8 cellular contexts compared by ENCODE assay signal in the genomic region with DNA sequence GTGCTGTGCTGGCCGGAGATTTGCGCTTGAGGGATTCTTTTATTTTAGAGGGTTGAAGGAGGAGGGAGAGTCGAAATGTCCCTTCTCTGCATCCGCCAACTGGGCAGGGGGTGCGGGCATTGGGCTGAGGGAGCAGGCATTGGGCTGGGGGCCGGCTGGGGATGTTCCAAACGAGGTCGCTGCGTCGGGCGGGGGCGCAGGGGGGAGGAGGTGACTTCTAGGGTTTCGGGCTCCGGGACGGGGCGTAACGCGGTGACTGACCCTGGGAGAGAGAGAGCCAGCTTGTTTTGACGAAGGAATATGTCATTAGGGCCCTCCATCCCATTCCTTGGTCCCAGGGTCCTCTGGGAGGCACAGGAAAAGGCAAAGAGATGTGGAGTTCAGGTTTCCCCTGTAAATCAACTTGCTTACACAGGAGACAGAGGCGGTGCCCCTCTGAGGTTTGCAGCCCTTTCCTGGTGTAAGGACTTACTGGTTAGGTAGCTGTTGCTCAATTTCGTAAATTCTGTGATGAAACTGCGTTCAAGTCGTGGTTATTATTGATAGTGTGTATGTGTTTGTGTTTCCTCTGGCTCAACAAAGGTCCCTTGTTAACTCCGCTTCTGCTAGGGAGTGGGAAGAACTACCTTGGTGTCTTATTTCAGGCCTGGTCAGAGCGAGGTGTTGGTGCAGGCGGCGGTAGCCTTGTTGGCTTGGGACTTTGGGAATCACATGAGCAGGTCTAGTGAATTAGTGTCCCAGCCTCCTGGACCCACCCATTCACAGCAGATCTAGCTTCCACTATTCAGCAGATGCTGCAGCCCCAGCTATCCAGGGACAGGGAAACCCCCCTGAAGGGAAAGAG. TPM values are rescaled to one million over a fixed set of nuclear protein-coding genes. Genes with fewer than 3 reads are reported as not detected.
A peak's percentile ranks its signal among the peaks of the same experiment; 100 is the strongest.
DNase-seq lines count a peak whose midpoint lies in the region; ATAC-seq and TF ChIP-seq lines count a peak whose summit lies in the region.

No MANE protein-coding gene starts in this region.

- no peaks in the 10 kb centered on the region for H3K9me3 ChIP-seq in effector memory CD4-positive, alpha-beta T cell (ENCODE audit: control insufficient read depth, low read length)
- H3K9me3 ChIP-seq in mononuclear cell (ENCODE audit: low read depth, low read length) = no peaks in the 10 kb centered on the region
- H3K9me3 ChIP-seq in uterus = no peaks in the 10 kb centered on the region

- peaks cover 16% of the 10 kb centered on the region for H3K4me1 ChIP-seq in effector memory CD4-positive, alpha-beta T cell (ENCODE audit: control insufficient read depth, insufficient read depth, low read length, poor library complexity, severe bottlenecking)
- H3K4me1 ChIP-seq in mononuclear cell (ENCODE audit: insufficient read depth, low read length) = peaks cover 29% of the 10 kb centered on the region
- H3K4me1 ChIP-seq in uterus = no peaks in the 10 kb centered on the region

- ATAC-seq in Right ventricle myocardium inferior (no peak), GM21619 (IDR thresholded peaks at IDR 0.05; ENCODE audit: unreplicated experiment) (no peak), GM21526 (IDR thresholded peaks at IDR 0.05; ENCODE audit: low FRiP score, unreplicated experiment) (no peak)

- H3K27me3 Mint-ChIP-seq in T-helper 1 cell treated with Interleukin-12 subunit alpha and Interleukin-12 subunit beta and Interleukin-4 antibody, amounts not matched to agents 30 μg/mL and 1 μg/mL, for 36 hours (ENCODE audit: low read depth) = peaks cover 62% of the 10 kb centered on the region

- no peak overlapping the region for H3K27ac Mint-ChIP-seq in T-helper 1 cell treated with Interleukin-12 subunit alpha and Interleukin-12 subunit beta and Interleukin-4 antibody, amounts not matched to agents 30 μg/mL and 1 μg/mL, for 36 hours

- peaks cover 15% of the 10 kb centered on the region for H3K4me1 Mint-ChIP-seq in T-helper 1 cell treated with Interleukin-12 subunit alpha and Interleukin-12 subunit beta and Interleukin-4 antibody, amounts not matched to agents 30 μg/mL and 1 μg/mL, for 36 hours (ENCODE audit: low read depth)

- H3K36me3 ChIP-seq in effector memory CD4-positive, alpha-beta T cell (ENCODE audit: control insufficient read depth, insufficient read depth, low read length) = no peaks in the 10 kb centered on the region
- H3K36me3 ChIP-seq in uterus = no peaks in the 10 kb centered on the region

- H3K27ac ChIP-seq in effector memory CD4-positive, alpha-beta T cell (ENCODE audit: insufficient read depth, low read length, poor library complexity, severe bottlenecking) = peak overlapping the region; percentile 26
- peak overlapping the region; percentile 55 to 83 for H3K27ac ChIP-seq in uterus

- no peaks in the 10 kb centered on the region for H3K9me3 Mint-ChIP-seq in T-helper 1 cell treated with Interleukin-12 subunit alpha and Interleukin-12 subunit beta and Interleukin-4 antibody, amounts not matched to agents 30 μg/mL and 1 μg/mL, for 36 hours

- no peaks in the 10 kb centered on the region for H3K36me3 Mint-ChIP-seq in T-helper 1 cell treated with Interleukin-12 subunit alpha and Interleukin-12 subunit beta and Interleukin-4 antibody, amounts not matched to agents 30 μg/mL and 1 μg/mL, for 36 hours (ENCODE audit: low read depth)

- peak; percentile 62 for DNase-seq in Right ventricle myocardium inferior (ENCODE audit: missing footprints)
- no peak for DNase-seq in cardiac septum (ENCODE audit: low spot score)
- DNase-seq in effector memory CD4-positive, alpha-beta T cell = no peak
- peak; percentile 17 to 29 for DNase-seq in uterus

- intact Hi-C loops in Right ventricle myocardium inferior (cut with DNase I) (loop anchor here (5.0 kb wide), 1 partner anchor 123 kb away; no protein-coding TSS in a partner anchor), cardiac septum (cut with DNase I) (no loop called here), uterus (cut with DNase I; ENCODE audit: low total_unique reads) (no loop called here)

- no peak for TF ChIP-seq CTCF in uterus (IDR thresholded peaks at IDR 0.05)

- peak overlapping the region; percentile 69 for H3K4me3 ChIP-seq in effector memory CD4-positive, alpha-beta T cell (ENCODE audit: insufficient read depth, low read depth, low read length, poor library complexity, severe bottlenecking)
- peak overlapping the region; percentile 15 for H3K4me3 ChIP-seq in mononuclear cell (ENCODE audit: low read length)
- peak overlapping the region; percentile 53 to 54 for H3K4me3 ChIP-seq in uterus

- TF ChIP-seq POLR2A in uterus (IDR thresholded peaks at IDR 0.05) = no peak

- peak overlapping the region; percentile 70 for H3K4me3 Mint-ChIP-seq in T-helper 1 cell treated with Interleukin-12 subunit alpha and Interleukin-12 subunit beta and Interleukin-4 antibody, amounts not matched to agents 30 μg/mL and 1 μg/mL, for 36 hours

- no peaks in the 10 kb centered on the region for H3K27me3 ChIP-seq in effector memory CD4-positive, alpha-beta T cell (replicated peaks; ENCODE audit: control insufficient read depth, insufficient read depth, low read length, poor library complexity, severe bottlenecking)
- peaks cover 22% of the 10 kb centered on the region for H3K27me3 ChIP-seq in mononuclear cell (ENCODE audit: insufficient read depth, low read length)
- H3K27me3 ChIP-seq in uterus = no peaks in the 10 kb centered on the region

RNA-seq across cellular contexts. Expression of gene FHIP1A, which starts 0.7 kb away (rescaled TPM):
- total RNA-seq in Right ventricle myocardium inferior (18.5 TPM), cardiac septum (19.5 TPM), mononuclear cell (2.8 TPM), uterus (10 to 100 TPM in 2 of 4 donors, 1 to 10 TPM in 2; 2.6 to 25.6 (median 10.5) TPM)

Comparison
In these comparisons a context has a peak if more than half of its experiments do, and no peak if none do; other contexts are left out.
1. DNase-seq: peak in Right ventricle myocardium inferior (single experiment) and uterus (2 of 2); none in cardiac septum (single experiment) and effector memory CD4-positive, alpha-beta T cell (0 of 3).
2. H3K4me3 ChIP-seq: peak in every context shown above with its lines; median percentile 69 in effector memory CD4-positive, alpha-beta T cell; 54 in uterus; 15 in mononuclear cell.